21 cellular contexts compared by ENCODE assay signal in genomic region chr4:48015216-48015615, GRCh38. TPM values are rescaled to one million over a fixed set of nuclear protein-coding genes. Genes with fewer than 3 reads are reported as not detected.
DNase-seq lines count a peak whose midpoint lies in the region; TF ChIP-seq lines count a peak whose summit lies in the region.
"Had no signal": no experiment of that assay in that cellular context is flagged by ENCODE, and none has a peak within 500 bp of the region (broad histone marks: within the 10 kb centered on the region; RNA-seq: fewer than 3 reads in every experiment).

No MANE protein-coding gene starts in this region.

- H3K36me3 ChIP-seq in Caco-2 (ENCODE audit: control insufficient read depth, insufficient read depth, low read length) (no peaks in the 10 kb centered on the region), OCI-LY3 (replicated peaks; ENCODE audit: low read depth, low read length) (peaks cover 22% of the 10 kb centered on the region), mucosa of stomach (ENCODE audit: control insufficient read depth, insufficient read depth, low read length) (no peaks in the 10 kb centered on the region), BE2C (no peaks in the 10 kb centered on the region)
- H3K36me3 ChIP-seq: BLaER1, neutrophil had no signal

- H3K36me3 Mint-ChIP-seq in Caco-2 (ENCODE audit: insufficient read depth, unreplicated experiment): peaks cover 26% of the 10 kb centered on the region
- H3K36me3 Mint-ChIP-seq: activated CD8-positive, alpha-beta memory T cell treated with anti-CD3 and anti-CD28 coated beads, Interleukin-2, amount 10 ng/mL, durations not matched to agents 7 days and 5 days; activated naive CD8-positive, alpha-beta T cell; immature natural killer cell had no signal

- no peaks in the 10 kb centered on the region for H3K27me3 Mint-ChIP-seq in Caco-2 (ENCODE audit: insufficient read depth, unreplicated experiment)

- TF ChIP-seq CTCF in Caco-2 (IDR thresholded peaks at IDR 0.05; ENCODE audit: insufficient read depth in 1 of 2, low read depth in 1 of 2, low read length in 1 of 2, severe bottlenecking in 1 of 2, unreplicated experiment in 1 of 2) (no peak), OCI-LY3 (IDR thresholded peaks at IDR 0.05; ENCODE audit: low read depth, low read length) (no peak), epithelial cell of esophagus (IDR thresholded peaks at IDR 0.05; ENCODE audit: insufficient read depth, low read depth, low read length, missing control alignments) (no peak), BE2C (IDR thresholded peaks at IDR 0.05; ENCODE audit: low read depth, low read length) (no peak)

- DNase-seq in Caco-2 (no peak), epithelial cell of esophagus (ENCODE audit: low read depth) (peak; percentile 85), SK-N-DZ (ENCODE audit: low spot score) (no peak), BE2C (no peak), NCI-H82 treated with DMSO at 0.1 percent for 48 hours (lab: John Stamatoyannopoulos, UW; ENCODE audit: unreplicated experiment) (no peak)
- DNase-seq in activated naive CD4-positive, alpha-beta T cell treated with Interleukin-2 at 50 U/mL for 16 hours: no peak
- DNase-seq: activated CD4-positive, alpha-beta T cell treated with anti-CD3 and anti-CD28 coated beads for 4 hours; activated CD8-positive, alpha-beta memory T cell treated with anti-CD3 and anti-CD28 coated beads, Interleukin-2, amount 10 ng/mL, durations not matched to agents 7 days and 5 days; effector memory CD8-positive, alpha-beta T cell; head of caudate nucleus; immature natural killer cell; left ventricle myocardium superior; NCI-H510A; stimulated activated CD4-positive, alpha-beta T cell treated with anti-CD3 and anti-CD28 coated beads, Interleukin-12 subunit alpha, Interleukin-12 subunit beta, amount 100 ng/mL, for 4 hours had no signal

- H3K4me3 ChIP-seq in Caco-2 (ENCODE audit: low read depth, low read length): peak overlapping the region; percentile 94
- no peak overlapping the region for H3K4me3 ChIP-seq in OCI-LY3 (ENCODE audit: low read length)
- peak overlapping the region; percentile 87 for H3K4me3 ChIP-seq in epithelial cell of esophagus (ENCODE audit: low read length)
- peak overlapping the region; percentile 56 for H3K4me3 ChIP-seq in mucosa of stomach (ENCODE audit: low read length)
- H3K4me3 ChIP-seq in BE2C (ENCODE audit: low read depth, low read length): no peak overlapping the region

- H3K27me3 ChIP-seq in Caco-2 (replicated peaks; ENCODE audit: control insufficient read depth, insufficient read depth, low read length): no peaks in the 10 kb centered on the region
- H3K27me3 ChIP-seq in OCI-LY3 (ENCODE audit: low read depth, low read length): no peaks in the 10 kb centered on the region
- no peaks in the 10 kb centered on the region for H3K27me3 ChIP-seq in mucosa of stomach (ENCODE audit: control insufficient read depth, insufficient read depth, low read length)
- peaks cover 23% of the 10 kb centered on the region for H3K27me3 ChIP-seq in BE2C

- H3K9me3 ChIP-seq in Caco-2: no peaks in the 10 kb centered on the region
- 0 out of 2 replicates have a peak, but pooled peaks cover 4% of the 10 kb centered on the region for H3K9me3 ChIP-seq in OCI-LY3 (ENCODE audit: insufficient read depth, low read length)
- H3K9me3 ChIP-seq in mucosa of stomach (ENCODE audit: control insufficient read depth, low read length): no peaks in the 10 kb centered on the region
- no peaks in the 10 kb centered on the region for H3K9me3 ChIP-seq in BE2C
- H3K9me3 ChIP-seq: neutrophil had no signal

- H3K4me3 Mint-ChIP-seq in Caco-2 (ENCODE audit: unreplicated experiment): peak overlapping the region; percentile 93

- POLR2A ChIA-PET in Caco-2 (lab: Charles Lee): no interaction called here

- BruUV-seq in Caco-2 (replicated peaks; lab: Mats Ljungman, UMichigan): no TSS peak

- H3K4me2 ChIP-seq in OCI-LY3 (ENCODE audit: low read length): peak overlapping the region; percentile 83; the same call in 1 of the 2 replicates

- intact Hi-C loops in Caco-2 (cut with micrococcal nuclease; ENCODE audit: unreplicated experiment): loop anchor here (5.0 kb wide), 1 partner anchor 103 kb away; the partner anchor contains the start of gene NFXL1

- CTCF ChIA-PET in Caco-2 (lab: Charles Lee): no interaction called here

- H3K4me1 ChIP-seq in Caco-2 (peaks cover 16% of the 10 kb centered on the region), OCI-LY3 (ENCODE audit: low read length) (peaks cover 15% of the 10 kb centered on the region), mucosa of stomach (ENCODE audit: control insufficient read depth, insufficient read depth, low read length) (peaks cover 21% of the 10 kb centered on the region), BE2C (no peaks in the 10 kb centered on the region)

- no peaks in the 10 kb centered on the region for H4K20me1 ChIP-seq in OCI-LY3 (ENCODE audit: insufficient read depth, low read length)
- H4K20me1 ChIP-seq: BLaER1 had no signal

- no peak overlapping the region for H2AFZ ChIP-seq in OCI-LY3 (ENCODE audit: low read depth, low read length)

- H3K9ac ChIP-seq in OCI-LY3 (ENCODE audit: low read length) (no peak overlapping the region), mucosa of stomach (ENCODE audit: low read length) (no peak overlapping the region)
- H3K9ac ChIP-seq: BLaER1 had no signal

- H3K79me2 ChIP-seq in OCI-LY3 (ENCODE audit: low read length): 0 out of 2 replicates have a peak, but pooled peaks cover 4% of the 10 kb centered on the region

- H3K9me3 Mint-ChIP-seq in Caco-2 (ENCODE audit: unreplicated experiment): peaks cover 16% of the 10 kb centered on the region
- H3K9me3 Mint-ChIP-seq: effector memory CD8-positive, alpha-beta T cell had no signal

- no peak overlapping the region for H3K27ac ChIP-seq in OCI-LY3 (ENCODE audit: low read length)
- H3K27ac ChIP-seq: BLaER1, neutrophil had no signal

- H3K27ac Mint-ChIP-seq in Caco-2 (ENCODE audit: unreplicated experiment): peak overlapping the region; percentile 89
- H3K27ac Mint-ChIP-seq: activated CD8-positive, alpha-beta memory T cell treated with anti-CD3 and anti-CD28 coated beads, Interleukin-2, amount 10 ng/mL, durations not matched to agents 7 days and 5 days; effector memory CD8-positive, alpha-beta T cell; immature natural killer cell had no signal

- peaks cover 17% of the 10 kb centered on the region for H3K4me1 Mint-ChIP-seq in Caco-2 (ENCODE audit: low read depth, unreplicated experiment)

RNA-seq across cellular contexts. Expression of gene CNGA1, which starts 1.3 kb away (rescaled TPM):
- 1.5 and 1.8 TPM in 2 replicates for total RNA-seq in Caco-2 (2022)
- polyA plus RNA-seq in SK-N-DZ (2014; cell fraction: cytosol; rRNA removed): not detected in 2 replicates
- polyA plus RNA-seq in SK-N-DZ (2014; cell fraction: nucleus; rRNA removed): not detected in 2 replicates
- polyA plus RNA-seq in BE2C (2012; ENCODE audit: insufficient read depth, insufficient read length, low read depth): not detected
- total RNA-seq: activated CD8-positive, alpha-beta memory T cell treated with anti-CD3 and anti-CD28 coated beads, Interleukin-2, amount 10 ng/mL, durations not matched to agents 7 days and 5 days; H4; left ventricle myocardium superior; Right ventricle myocardium inferior had no signal
- polyA plus RNA-seq: immature natural killer cell had no signal

RNA-seq across cellular contexts. Expression of gene NIPAL1, which starts 1.4 kb away (rescaled TPM):
- total RNA-seq in Caco-2 (2022): 17.0 and 18.1 TPM in 2 replicates
- not detected in 2 replicates for polyA plus RNA-seq in SK-N-DZ (2014; cell fraction: cytosol; rRNA removed)
- not detected in 2 replicates for polyA plus RNA-seq in SK-N-DZ (2014; cell fraction: nucleus; rRNA removed)
- polyA plus RNA-seq in BE2C (2012; ENCODE audit: insufficient read depth, insufficient read length, low read depth): 1.1 TPM
- polyA plus RNA-seq: immature natural killer cell had no signal

Comparison
In these comparisons a context has a peak if more than half of its experiments do, and no peak if none do; other contexts are left out.
1. H3K4me3 ChIP-seq: peak in Caco-2 (single experiment), epithelial cell of esophagus (single experiment) and mucosa of stomach (single experiment); none in OCI-LY3 (single experiment) and BE2C (single experiment).